Comparison of ENCODE assay signal across 35 cellular contexts in the genomic region with DNA sequence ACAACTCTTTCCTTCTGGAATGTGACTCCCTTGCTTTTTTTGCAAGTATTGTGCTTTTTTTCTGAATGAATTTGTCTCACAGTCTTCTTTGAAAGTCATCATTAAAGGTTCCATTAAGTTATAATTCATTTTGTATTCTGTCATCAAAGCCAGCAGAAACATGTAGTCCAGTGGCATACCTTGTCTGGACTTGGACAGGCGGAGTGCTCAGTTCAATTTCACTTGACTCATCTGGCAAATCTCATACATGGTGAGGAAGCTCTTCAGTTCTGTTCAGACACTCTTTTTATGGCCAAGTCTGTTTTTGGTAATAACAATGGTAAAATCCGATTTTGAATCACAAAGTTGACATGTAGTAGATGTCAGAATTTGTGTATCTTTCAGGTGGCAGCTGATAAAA.
"Had no signal": no experiment of that assay in that cellular context is flagged by ENCODE, and none has a peak within 500 bp of the region (broad histone marks: within the 10 kb centered on the region; RNA-seq: fewer than 3 reads in every experiment).

No MANE protein-coding gene starts in this region.

- H3K27me3 ChIP-seq: ascending aorta, cardiac muscle cell had no signal

- FAIRE-seq: TTC549 had no signal

- H3K9me3 Mint-ChIP-seq: activated CD4-positive, alpha-beta T cell treated with anti-CD3 and anti-CD28 coated beads, Interleukin-2, amount 10 ng/mL, durations not matched to agents 24 days and 14 days; activated naive CD8-positive, alpha-beta T cell treated with anti-CD3 and anti-CD28 coated beads, Interleukin-2, amount 10 ng/mL, durations not matched to agents 7 days and 5 days; activated T-helper 2 cell treated with anti-CD3 and anti-CD28 coated beads, Interferon-gamma antibody, Interleukin-2, Interleukin-4, amounts not matched to agents 10 μg/mL and 5 μg/mL and 100 μg/mL, durations not matched to agents 14 hours and 24 hours and 36 hours; T-helper 2 cell treated with Interferon-gamma antibody and Interleukin-4, amounts not matched to agents 5 μg/mL and 100 μg/mL, for 36 hours had no signal

- H3K4me3 Mint-ChIP-seq: activated B cell treated with CpG ODN at 0.5 μM for 24 hours; activated CD4-positive, alpha-beta memory T cell treated with anti-CD3 and anti-CD28 coated beads for 36 hours; activated CD4-positive, alpha-beta T cell treated with anti-CD3 and anti-CD28 coated beads, Interleukin-2, amount 10 ng/mL, durations not matched to agents 24 days and 14 days; activated CD8-positive, alpha-beta T cell treated with anti-CD3 and anti-CD28 coated beads for 36 hours; activated naive CD4-positive, alpha-beta T cell treated with anti-CD3 and anti-CD28 coated beads, Interleukin-2, amount 10 ng/mL, durations not matched to agents 7 days and 5 days; activated naive CD4-positive, alpha-beta T cell treated with anti-CD3 and anti-CD28 coated beads, Interleukin-2, amount 50 U/mL, for 24 hours; activated naive CD8-positive, alpha-beta T cell; activated naive CD8-positive, alpha-beta T cell treated with anti-CD3 and anti-CD28 coated beads, Interleukin-2, amount 10 ng/mL, durations not matched to agents 7 days and 5 days; activated naive CD8-positive, alpha-beta T cell treated with anti-CD3 and anti-CD28 coated beads, Interleukin-2, amount 50 U/mL, for 24 hours; activated T-cell treated with anti-CD3 and anti-CD28 coated beads, Interleukin-2, amount 50 U/mL, for 4 hours; activated T-cell treated with anti-CD3 and anti-CD28 coated beads, Interleukin-2, amount 50 U/mL, for 72 hours; brain; T-helper 1 cell treated with Interleukin-12 subunit alpha and Interleukin-12 subunit beta and Interleukin-4 antibody, amounts not matched to agents 30 μg/mL and 1 μg/mL, for 36 hours; T-helper 2 cell treated with Interferon-gamma antibody and Interleukin-4, amounts not matched to agents 5 μg/mL and 100 μg/mL, for 36 hours had no signal

- H3K36me3 Mint-ChIP-seq: activated CD4-positive, alpha-beta memory T cell treated with anti-CD3 and anti-CD28 coated beads for 36 hours; activated naive CD4-positive, alpha-beta T cell treated with anti-CD3 and anti-CD28 coated beads, Interleukin-2, amount 10 ng/mL, durations not matched to agents 7 days and 5 days; activated naive CD4-positive, alpha-beta T cell treated with anti-CD3 and anti-CD28 coated beads, Interleukin-2, amount 50 U/mL, for 24 hours; activated naive CD8-positive, alpha-beta T cell; activated naive CD8-positive, alpha-beta T cell treated with anti-CD3 and anti-CD28 coated beads, Interleukin-2, amount 10 ng/mL, durations not matched to agents 7 days and 5 days; brain had no signal

- ATAC-seq: activated CD8-positive, alpha-beta T cell treated with anti-CD3 and anti-CD28 coated beads for 36 hours; activated naive CD8-positive, alpha-beta T cell treated with anti-CD3 and anti-CD28 coated beads, Interleukin-2, amount 50 U/mL, for 24 hours; activated T-cell treated with anti-CD3 and anti-CD28 coated beads, Interleukin-2, amount 50 U/mL, for 4 hours; activated T-cell treated with anti-CD3 and anti-CD28 coated beads, Interleukin-2, amount 50 U/mL, for 72 hours had no signal

- H3K27ac Mint-ChIP-seq: activated B cell treated with CpG ODN at 0.5 μM for 24 hours; activated CD4-positive, alpha-beta memory T cell treated with anti-CD3 and anti-CD28 coated beads for 36 hours; activated CD4-positive, alpha-beta T cell treated with anti-CD3 and anti-CD28 coated beads, Interleukin-2, amount 10 ng/mL, durations not matched to agents 24 days and 14 days; activated CD8-positive, alpha-beta T cell treated with anti-CD3 and anti-CD28 coated beads for 36 hours; activated naive CD4-positive, alpha-beta T cell treated with anti-CD3 and anti-CD28 coated beads, Interleukin-2, amount 10 ng/mL, durations not matched to agents 7 days and 5 days; activated naive CD4-positive, alpha-beta T cell treated with anti-CD3 and anti-CD28 coated beads, Interleukin-2, amount 50 U/mL, for 24 hours; activated naive CD8-positive, alpha-beta T cell; activated naive CD8-positive, alpha-beta T cell treated with anti-CD3 and anti-CD28 coated beads, Interleukin-2, amount 10 ng/mL, durations not matched to agents 7 days and 5 days; activated naive CD8-positive, alpha-beta T cell treated with anti-CD3 and anti-CD28 coated beads, Interleukin-2, amount 50 U/mL, for 24 hours; activated T-cell treated with anti-CD3 and anti-CD28 coated beads, Interleukin-2, amount 50 U/mL, for 72 hours; activated T-helper 2 cell treated with anti-CD3 and anti-CD28 coated beads, Interferon-gamma antibody, Interleukin-2, Interleukin-4, amounts not matched to agents 10 μg/mL and 5 μg/mL and 100 μg/mL, durations not matched to agents 14 hours and 24 hours and 36 hours; brain; T-helper 1 cell treated with Interleukin-12 subunit alpha and Interleukin-12 subunit beta and Interleukin-4 antibody, amounts not matched to agents 30 μg/mL and 1 μg/mL, for 36 hours; T-helper 2 cell treated with Interferon-gamma antibody and Interleukin-4, amounts not matched to agents 5 μg/mL and 100 μg/mL, for 36 hours had no signal

- DNase-seq: activated B cell treated with CpG ODN at 0.5 μM for 24 hours; activated CD4-positive, alpha-beta memory T cell treated with anti-CD3 and anti-CD28 coated beads for 36 hours; activated CD4-positive, alpha-beta T cell treated with anti-CD3 and anti-CD28 coated beads for 4 hours; activated CD4-positive, alpha-beta T cell treated with anti-CD3 and anti-CD28 coated beads, Interleukin-2, amount 10 ng/mL, durations not matched to agents 24 days and 14 days; activated CD4-positive, alpha-beta T cell treated with anti-CD3 and anti-CD28 coated beads, Interleukin-2, amount 50 U/mL, for 1 hour; activated CD4-positive, alpha-beta T cell treated with anti-CD3 and anti-CD28 coated beads, Interleukin-2, amount 50 U/mL, for 4 hours; activated CD4-positive, CD25-positive, alpha-beta regulatory T cell treated with anti-CD3 and anti-CD28 coated beads, Interleukin-2, amount 50 U/mL, for 72 hours; activated CD8-positive, alpha-beta memory T cell treated with anti-CD3 and anti-CD28 coated beads, Interleukin-2, amount 50 U/mL, for 4 hours; activated CD8-positive, alpha-beta T cell treated with anti-CD3 and anti-CD28 coated beads for 36 hours; activated effector memory CD4-positive, alpha-beta T cell treated with Interleukin-2 at 50 U/mL for 16 hours; activated gamma-delta T cell; activated naive CD4-positive, alpha-beta T cell treated with anti-CD3 and anti-CD28 coated beads, Interleukin-2, amount 10 ng/mL, durations not matched to agents 7 days and 5 days; activated naive CD4-positive, alpha-beta T cell treated with Interleukin-2 at 50 U/mL for 16 hours; activated naive CD8-positive, alpha-beta T cell treated with anti-CD3 and anti-CD28 coated beads, Interleukin-2, amount 10 ng/mL, durations not matched to agents 7 days and 5 days; activated naive CD8-positive, alpha-beta T cell treated with anti-CD3 and anti-CD28 coated beads, Interleukin-2, amount 50 U/mL, for 24 hours; activated T-cell treated with anti-CD3 and anti-CD28 coated beads for 4 hours; activated T-cell treated with anti-CD3 and anti-CD28 coated beads, Interleukin-2, amount 50 U/mL, for 1 hour; activated T-cell treated with anti-CD3 and anti-CD28 coated beads, Interleukin-2, amount 50 U/mL, for 4 hours; activated T-cell treated with anti-CD3 and anti-CD28 coated beads, Interleukin-2, amount 50 U/mL, for 72 hours; amygdala; anterior cingulate cortex; central memory CD4-positive, alpha-beta T cell; SW 1271; T-helper 1 cell; T-helper 2 cell; T-helper 9 cell had no signal

- H3K27me3 Mint-ChIP-seq: activated B cell treated with CpG ODN at 0.5 μM for 24 hours; activated CD4-positive, alpha-beta memory T cell treated with anti-CD3 and anti-CD28 coated beads for 36 hours; activated CD4-positive, alpha-beta T cell treated with anti-CD3 and anti-CD28 coated beads, Interleukin-2, amount 10 ng/mL, durations not matched to agents 24 days and 14 days; activated CD8-positive, alpha-beta T cell treated with anti-CD3 and anti-CD28 coated beads for 36 hours; activated naive CD4-positive, alpha-beta T cell treated with anti-CD3 and anti-CD28 coated beads, Interleukin-2, amount 10 ng/mL, durations not matched to agents 7 days and 5 days; activated naive CD4-positive, alpha-beta T cell treated with anti-CD3 and anti-CD28 coated beads, Interleukin-2, amount 50 U/mL, for 24 hours; activated naive CD8-positive, alpha-beta T cell treated with anti-CD3 and anti-CD28 coated beads, Interleukin-2, amount 10 ng/mL, durations not matched to agents 7 days and 5 days; activated naive CD8-positive, alpha-beta T cell treated with anti-CD3 and anti-CD28 coated beads, Interleukin-2, amount 50 U/mL, for 24 hours; brain had no signal

- H3K4me3 ChIP-seq: ascending aorta, cardiac muscle cell had no signal

- H3K36me3 ChIP-seq: ascending aorta, cardiac muscle cell had no signal

- H3K4me1 Mint-ChIP-seq: activated B cell treated with CpG ODN at 0.5 μM for 24 hours; activated CD4-positive, alpha-beta T cell treated with anti-CD3 and anti-CD28 coated beads, Interleukin-2, amount 10 ng/mL, durations not matched to agents 24 days and 14 days; activated naive CD4-positive, alpha-beta T cell treated with anti-CD3 and anti-CD28 coated beads, Interleukin-2, amount 10 ng/mL, durations not matched to agents 7 days and 5 days; activated naive CD4-positive, alpha-beta T cell treated with anti-CD3 and anti-CD28 coated beads, Interleukin-2, amount 50 U/mL, for 24 hours; activated naive CD8-positive, alpha-beta T cell treated with anti-CD3 and anti-CD28 coated beads, Interleukin-2, amount 10 ng/mL, durations not matched to agents 7 days and 5 days; activated naive CD8-positive, alpha-beta T cell treated with anti-CD3 and anti-CD28 coated beads, Interleukin-2, amount 50 U/mL, for 24 hours; brain had no signal
